Comparison of ENCODE assay signal across 1 cellular context in genomic region chr10:5666324-5667220, GRCh38.
A peak's percentile ranks its signal among the peaks of the same experiment; 100 is the strongest.
TF ChIP-seq lines count a peak whose summit lies in the region.

Gene ASB13 (minus strand): TSS chr10:5666595. CDS start chr10:5666551, 44 bp downstream.

TF ChIP-seq in HepG2, 621 proteins besides CTCF, POLR2A, EP300 and RAD21 (continued from another document and continues in another):
- no peak; the same call in 1 of the 2 replicates for TF ChIP-seq PRDM15 (CRISPR knock-in tag; IDR thresholded peaks at IDR 0.05)
- TF ChIP-seq ZZZ3 (CRISPR knock-in tag; IDR thresholded peaks at IDR 0.05; ENCODE audit: borderline replicate concordance), result no peak
- TF ChIP-seq BHLHE40 (IDR thresholded peaks at IDR 0.05; ENCODE audit: low read length), result peak; percentile 19
- TF ChIP-seq ZNF670 (CRISPR knock-in tag; IDR thresholded peaks at IDR 0.05; ENCODE audit: borderline replicate concordance), result no peak
- peak; percentile 41; the same call in 1 of the 2 replicates for TF ChIP-seq ARNT2 (CRISPR knock-in tag; IDR thresholded peaks at IDR 0.05; ENCODE audit: low read depth)
- TF ChIP-seq ZNF883 (CRISPR knock-in tag; IDR thresholded peaks at IDR 0.05; ENCODE audit: not compliant biosample characterization), result no peak
- TF ChIP-seq ZNF235 (CRISPR knock-in tag; IDR thresholded peaks at IDR 0.05; ENCODE audit: borderline replicate concordance), result no peak
- TF ChIP-seq GLI4 (CRISPR knock-in tag; IDR thresholded peaks at IDR 0.05; ENCODE audit: borderline replicate concordance), result no peak
- peak; percentile 84 for TF ChIP-seq SALL1 (CRISPR knock-in tag; IDR thresholded peaks at IDR 0.05)
- no peak; the same call in 1 of the 2 replicates for TF ChIP-seq EEA1 (CRISPR knock-in tag; IDR thresholded peaks at IDR 0.05; ENCODE audit: borderline replicate concordance)
- TF ChIP-seq HNRNPUL1 (IDR thresholded peaks at IDR 0.05; ENCODE audit: low read depth, low read length), result no peak
- no peak for TF ChIP-seq EED (CRISPR knock-in tag; IDR thresholded peaks at IDR 0.05)
- TF ChIP-seq CBFB (CRISPR knock-in tag; IDR thresholded peaks at IDR 0.05), result no peak
- no peak; the same call in 1 of the 2 replicates for TF ChIP-seq HOXA5 (CRISPR knock-in tag; IDR thresholded peaks at IDR 0.05)
- no peak for TF ChIP-seq TBX3 (IDR thresholded peaks at IDR 0.05; ENCODE audit: borderline replicate concordance)
- no peak for TF ChIP-seq ZNF704 (CRISPR knock-in tag; IDR thresholded peaks at IDR 0.05; ENCODE audit: borderline replicate concordance)
- no peak for TF ChIP-seq ZBTB33 (CRISPR knock-in tag; IDR thresholded peaks at IDR 0.05)
- no peak for TF ChIP-seq DDIT3 (CRISPR knock-in tag; IDR thresholded peaks at IDR 0.05)
- TF ChIP-seq KIAA2018 (CRISPR knock-in tag; IDR thresholded peaks at IDR 0.05; ENCODE audit: borderline replicate concordance), result no peak
- TF ChIP-seq ZNF614 (CRISPR knock-in tag; IDR thresholded peaks at IDR 0.05; ENCODE audit: borderline replicate concordance), result no peak
- peak; percentile 62 for TF ChIP-seq TFDP2 (CRISPR knock-in tag; IDR thresholded peaks at IDR 0.05)
- TF ChIP-seq ZNF468 (CRISPR knock-in tag; IDR thresholded peaks at IDR 0.05), result no peak
- TF ChIP-seq BRCA1 (CRISPR knock-in tag; IDR thresholded peaks at IDR 0.05), result 0 out of 2 replicates have a peak, but pooled peaks have one; percentile 46
- no peak for TF ChIP-seq ZEB1 (IDR thresholded peaks at IDR 0.05; ENCODE audit: insufficient replicate concordance, low read depth)
- TF ChIP-seq MXD3 (CRISPR knock-in tag; IDR thresholded peaks at IDR 0.05), result no peak; the same call in 1 of the 2 replicates
- no peak for TF ChIP-seq SRSF4 (IDR thresholded peaks at IDR 0.05; ENCODE audit: low read depth, low read length, poor library complexity, severe bottlenecking)
- TF ChIP-seq ATF7-NPFF (CRISPR knock-in tag; IDR thresholded peaks at IDR 0.05; ENCODE audit: low read depth), result peak; percentile 41
- no peak for TF ChIP-seq ARID3A (IDR thresholded peaks at IDR 0.05; ENCODE audit: low read depth, low read length)
- peak; percentile 58; the same call in 1 of the 2 replicates for TF ChIP-seq TARDBP (CRISPR knock-in tag; IDR thresholded peaks at IDR 0.05)
- no peak for TF ChIP-seq E2F2 (CRISPR knock-in tag; IDR thresholded peaks at IDR 0.05; ENCODE audit: borderline replicate concordance)
- TF ChIP-seq DBP (CRISPR knock-in tag; IDR thresholded peaks at IDR 0.05; ENCODE audit: not compliant biosample characterization), result no peak
- TF ChIP-seq CHD2 (IDR thresholded peaks at IDR 0.05; ENCODE audit: low read depth, low read length), result peak; percentile 50; the same call in 1 of the 2 replicates
- no peak; the same call in 1 of the 2 replicates for TF ChIP-seq ZSCAN31 (CRISPR knock-in tag; IDR thresholded peaks at IDR 0.05; ENCODE audit: low read depth)
- no peak for TF ChIP-seq MYNN (CRISPR knock-in tag; IDR thresholded peaks at IDR 0.05; ENCODE audit: low read depth)
- no peak for TF ChIP-seq ZFP62 (CRISPR knock-in tag; IDR thresholded peaks at IDR 0.05)
- no peak for TF ChIP-seq MIER3 (CRISPR knock-in tag; IDR thresholded peaks at IDR 0.05; ENCODE audit: borderline replicate concordance)
- TF ChIP-seq SNAPC2 (CRISPR knock-in tag; IDR thresholded peaks at IDR 0.05), result no peak
- TF ChIP-seq ZNF510 (CRISPR knock-in tag; IDR thresholded peaks at IDR 0.05; ENCODE audit: low read depth), result no peak
- TF ChIP-seq ZFP37 (CRISPR knock-in tag; IDR thresholded peaks at IDR 0.05; ENCODE audit: borderline replicate concordance), result 0 out of 2 replicates have a peak, but pooled peaks have one; percentile 67
